Comparison of ENCODE assay signal across 10 cellular contexts in genomic region chr16:84818989-84819643, GRCh38. TPM values are rescaled to one million over a fixed set of nuclear protein-coding genes. Genes with fewer than 3 reads are reported as not detected.
DNase-seq lines count a peak whose midpoint lies in the region; ATAC-seq, FAIRE-seq and TF ChIP-seq lines count a peak whose summit lies in the region.
"Had no signal": no experiment of that assay in that cellular context is flagged by ENCODE, and none has a peak within 500 bp of the region (broad histone marks: within the 10 kb centered on the region; RNA-seq: fewer than 3 reads in every experiment).

No MANE protein-coding gene starts in this region.

- no peak for TF ChIP-seq CTCF in left ventricle myocardium inferior (IDR thresholded peaks at IDR 0.05; ENCODE audit: borderline replicate concordance)
- TF ChIP-seq CTCF in endothelial cell of umbilical vein (IDR thresholded peaks at IDR 0.05; ENCODE audit: extremely low read depth in 1 of 2, insufficient read depth in 1 of 2, low read depth in 1 of 2, low read length in 2 of 2): no peak
- TF ChIP-seq CTCF in uterus (IDR thresholded peaks at IDR 0.05): no peak

- no peaks in the 10 kb centered on the region for H3K9me3 Mint-ChIP-seq in naive thymus-derived CD8-positive, alpha-beta T cell

- H3K36me3 Mint-ChIP-seq in naive thymus-derived CD8-positive, alpha-beta T cell: no peaks in the 10 kb centered on the region

- dilution Hi-C loops in endothelial cell of umbilical vein (cut with MboI; ENCODE audit: extremely low pct_ligation_motif_present, low sequenced_read_pairs): no loop called here

- ATAC-seq in Right ventricle myocardium inferior: no peak
- ATAC-seq in naive thymus-derived CD8-positive, alpha-beta T cell: peak; percentile 4 to 15

- peaks cover 8 to 31% (median 22%) of the 10 kb centered on the region in 5 donors for H3K27me3 Mint-ChIP-seq in naive thymus-derived CD8-positive, alpha-beta T cell

- FAIRE-seq in endothelial cell of umbilical vein (lab: Jason Lieb, UNC): no peak
- no peak for FAIRE-seq in urothelium cell line (lab: Jason Lieb, UNC)
- FAIRE-seq: GM12878, pancreas had no signal

- no peak overlapping the region for H3K9ac ChIP-seq in endothelial cell of umbilical vein (replicated peaks; ENCODE audit: extremely low read depth, insufficient read depth, low read length)

- DNase-seq in left ventricle myocardium inferior: no peak
- no peak for DNase-seq in Right ventricle myocardium inferior (ENCODE audit: missing footprints)
- DNase-seq in endothelial cell of umbilical vein (ENCODE audit: low read depth, low spot score): no peak
- DNase-seq in naive thymus-derived CD8-positive, alpha-beta T cell: no peak
- no peak for DNase-seq in uterus
- DNase-seq in NCI-H2029 (lab: John Stamatoyannopoulos, UW): no peak
- no peak for DNase-seq in urothelium cell line (ENCODE audit: low spot score)
- no peak for DNase-seq in LoVo (ENCODE audit: low spot score)

- H3K4me1 Mint-ChIP-seq in naive thymus-derived CD8-positive, alpha-beta T cell: peaks cover 9 to 13% (median 10%) of the 10 kb centered on the region in 4 donors

- no peaks in the 10 kb centered on the region for H3K79me2 ChIP-seq in endothelial cell of umbilical vein (ENCODE audit: control insufficient read depth, insufficient read depth, low read length)

- H3K4me3 Mint-ChIP-seq in naive thymus-derived CD8-positive, alpha-beta T cell: peak overlapping the region in 3 of 10 donors; percentile 18 to 81 (median 43)

- H3K27me3 ChIP-seq in left ventricle myocardium inferior (ENCODE audit: low read depth) (peaks cover 51% of the 10 kb centered on the region), endothelial cell of umbilical vein (ENCODE audit: control insufficient read depth in 2 of 2, insufficient read depth in 2 of 2, low read length in 2 of 2) (peaks cover 6 to 12% of the 10 kb centered on the region in 2 experiments), uterus (no peaks in the 10 kb centered on the region)
- H3K27me3 ChIP-seq: pancreas had no signal

- H3K4me3 ChIP-seq in left ventricle myocardium inferior (peak overlapping the region; percentile 76), endothelial cell of umbilical vein (replicated peaks in 1 of 3; ENCODE audit: insufficient read depth in 1 of 3, low read depth in 1 of 3, low read length in 3 of 3) (peak overlapping the region in 1 of 3 experiments; percentile 5), uterus (peak overlapping the region in 1 of 2 donors; percentile 61)
- H3K4me3 ChIP-seq: GM12878 had no signal

- no peaks in the 10 kb centered on the region for H4K20me1 ChIP-seq in endothelial cell of umbilical vein (replicated peaks; ENCODE audit: control insufficient read depth, extremely low read depth, insufficient read depth, low read length)

- no peak overlapping the region for H2AFZ ChIP-seq in endothelial cell of umbilical vein (ENCODE audit: low read depth, low read length)

- no peak for TF ChIP-seq POLR2A in endothelial cell of umbilical vein (IDR thresholded peaks at IDR 0.05; ENCODE audit: low read depth, low read length)
- TF ChIP-seq POLR2A in uterus (IDR thresholded peaks at IDR 0.05): no peak

- BruUV-seq in endothelial cell of umbilical vein (replicated peaks; lab: Mats Ljungman, UMichigan): no TSS peak

- no peak overlapping the region for H3K27ac Mint-ChIP-seq in naive thymus-derived CD8-positive, alpha-beta T cell

- H3K9me1 ChIP-seq in endothelial cell of umbilical vein (replicated peaks; ENCODE audit: control insufficient read depth, extremely low read depth, insufficient read depth, low read length): no peaks in the 10 kb centered on the region

- intact Hi-C loops in left ventricle myocardium inferior (cut with micrococcal nuclease): no loop called here
- intact Hi-C loops in Right ventricle myocardium inferior (cut with DNase I): no loop called here
- intact Hi-C loops in endothelial cell of umbilical vein (cut with micrococcal nuclease): loop anchor here (1.0 kb wide), 2 partner anchors 13 to 68 kb away; no protein-coding TSS in a partner anchor
- intact Hi-C loops in uterus (cut with DNase I; ENCODE audit: low total_unique reads): no loop called here

- peaks cover 32% of the 10 kb centered on the region for H3K4me1 ChIP-seq in left ventricle myocardium inferior
- peaks cover 4% of the 10 kb centered on the region for H3K4me1 ChIP-seq in endothelial cell of umbilical vein (ENCODE audit: control insufficient read depth, extremely low read depth, insufficient read depth, low read length)
- no peaks in the 10 kb centered on the region for H3K4me1 ChIP-seq in uterus
- H3K4me1 ChIP-seq: pancreas had no signal

- POLR2A ChIA-PET in endothelial cell of umbilical vein (lab: Charles Lee): interaction anchor here (1.0 to 1.1 kb wide), 2 partner anchors 32 to 65 kb away, joined by 3 to 4 read pairs; no protein-coding TSS in a partner anchor
- POLR2A ChIA-PET in naive thymus-derived CD8-positive, alpha-beta T cell (lab: Charles Lee): interaction anchor here (0.6 kb wide), 1 partner anchor 712 kb away, joined by 3 read pairs; no protein-coding TSS in a partner anchor

- H3K27ac ChIP-seq in left ventricle myocardium inferior (replicated peaks) (peak overlapping the region; percentile 83), endothelial cell of umbilical vein (ENCODE audit: insufficient read depth, low read depth, low read length) (no peak overlapping the region), uterus (peak overlapping the region; percentile 15 to 94)
- H3K27ac ChIP-seq: pancreas had no signal

- H3K4me2 ChIP-seq in endothelial cell of umbilical vein (ENCODE audit: insufficient read depth, low read length): peak overlapping the region; percentile 37

- CTCF ChIA-PET in endothelial cell of umbilical vein (lab: Charles Lee): interaction anchor here (0.7 to 3.6 kb wide), 6 partner anchors 8 to 152 kb away, joined by 3 to 11 read pairs (median 4); no protein-coding TSS in a partner anchor

- H3K9me3 ChIP-seq in left ventricle myocardium inferior (replicated peaks) (no peaks in the 10 kb centered on the region), endothelial cell of umbilical vein (replicated peaks; ENCODE audit: control insufficient read depth, insufficient read depth, low read length) (no peaks in the 10 kb centered on the region), uterus (no peaks in the 10 kb centered on the region)
- H3K9me3 ChIP-seq: pancreas had no signal

- H3K36me3 ChIP-seq in left ventricle myocardium inferior (no peaks in the 10 kb centered on the region), endothelial cell of umbilical vein (ENCODE audit: control insufficient read depth in 2 of 2, extremely low read depth in 1 of 2, insufficient read depth in 2 of 2, low read length in 2 of 2) (no peaks in the 10 kb centered on the region), uterus (no peaks in the 10 kb centered on the region)
- H3K36me3 ChIP-seq: pancreas had no signal

TF ChIP-seq in endothelial cell of umbilical vein, 7 proteins besides CTCF, POLR2A, EP300 and RAD21:
- no peak for TF ChIP-seq POLR2AphosphoS5 (IDR thresholded peaks at IDR 0.05; ENCODE audit: insufficient read depth, low read depth, low read length)
- TF ChIP-seq FOS (IDR thresholded peaks at IDR 0.05; ENCODE audit: borderline replicate concordance, insufficient read depth, low read length): no peak
- no peak for TF ChIP-seq GATA2 (IDR thresholded peaks at IDR 0.05; ENCODE audit: insufficient read depth, insufficient read length, low read depth, low read length)
- TF ChIP-seq MYC (IDR thresholded peaks at IDR 0.05; ENCODE audit: low read depth, low read length): no peak
- no peak for TF ChIP-seq JUN (IDR thresholded peaks at IDR 0.05; ENCODE audit: borderline replicate concordance, insufficient read depth, insufficient read length, low read depth)
- no peak for TF ChIP-seq MAX (IDR thresholded peaks at IDR 0.05; ENCODE audit: insufficient read depth, insufficient read length)
- no peak for TF ChIP-seq EZH2 (IDR thresholded peaks at IDR 0.05; ENCODE audit: borderline replicate concordance, low read depth, low read length, severe bottlenecking)

RNA-seq across cellular contexts. Expression of gene CRISPLD2, which starts 0.7 kb away (rescaled TPM):
- 12.8 TPM for total RNA-seq in left ventricle myocardium inferior
- total RNA-seq in Right ventricle myocardium inferior: 38.1 TPM
- 0.73 TPM in 1 of 2 replicates, not detected in the other for total RNA-seq in endothelial cell of umbilical vein
- polyA plus RNA-seq in endothelial cell of umbilical vein: 0.06 and 0.14 TPM in 2 replicates
- 0.04 and 0.06 TPM in 2 replicates for polyA plus RNA-seq in endothelial cell of umbilical vein (2011; cell fraction: cytosol; rRNA removed)
- 0.14 TPM in 1 of 2 replicates, not detected in the other for polyA plus RNA-seq in endothelial cell of umbilical vein (2011; cell fraction: nucleus; rRNA removed)
- polyA plus RNA-seq in endothelial cell of umbilical vein (2012): 0.31 and 0.40 TPM in 2 replicates
- polyA minus RNA-seq in endothelial cell of umbilical vein: 0.38 and 0.58 TPM in 2 replicates
- 11.9 TPM for polyA minus RNA-seq in endothelial cell of umbilical vein (2011; cell fraction: cytosol; rRNA and poly(A)+ RNA removed)
- polyA minus RNA-seq in endothelial cell of umbilical vein (2011; cell fraction: nucleus; rRNA and poly(A)+ RNA removed): not detected in 2 replicates
- total RNA-seq in naive thymus-derived CD8-positive, alpha-beta T cell: not detected
- under 1 TPM; 0.05 to 0.24 (median 0.07) TPM for polyA plus RNA-seq in naive thymus-derived CD8-positive, alpha-beta T cell
- 100 to 1,000 TPM; 108 to 441 (median 190) TPM for total RNA-seq in uterus
